ENCODE assay signal across 37 cellular contexts in the genomic region with DNA sequence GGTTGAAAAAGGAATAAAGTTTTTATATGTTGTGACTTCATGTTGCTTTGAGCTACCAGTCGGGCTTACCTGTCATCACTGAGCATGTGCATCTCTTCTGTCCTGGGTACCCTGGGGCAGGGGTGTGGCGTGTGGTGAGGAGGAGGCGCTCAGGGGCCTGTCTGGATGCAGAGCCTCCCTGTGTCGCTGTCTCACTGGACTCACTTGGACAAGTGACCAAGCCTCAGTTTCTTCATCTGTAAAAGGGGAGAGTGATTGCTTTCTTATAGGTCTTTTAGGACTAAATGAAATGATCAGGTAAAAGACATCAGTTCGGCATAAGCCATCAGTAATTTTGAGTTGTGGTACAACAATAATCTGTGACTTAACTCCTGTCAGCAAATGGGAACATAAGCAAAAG. TPM values are rescaled to one million over a fixed set of nuclear protein-coding genes. Genes with fewer than 3 reads are reported as not detected.
"Had no signal": no experiment of that assay in that cellular context is flagged by ENCODE, and none has a peak within 500 bp of the region (broad histone marks: within the 10 kb centered on the region; RNA-seq: fewer than 3 reads in every experiment).

No MANE protein-coding gene starts in this region.

- H3K27ac Mint-ChIP-seq: activated B cell treated with CpG ODN at 0.5 μM for 24 hours; activated CD4-positive, alpha-beta memory T cell treated with anti-CD3 and anti-CD28 coated beads for 36 hours; activated CD8-positive, alpha-beta memory T cell treated with anti-CD3 and anti-CD28 coated beads, Interleukin-2, amount 10 ng/mL, durations not matched to agents 7 days and 5 days; activated naive CD4-positive, alpha-beta T cell treated with anti-CD3 and anti-CD28 coated beads for 36 hours; IgD-negative memory B cell had no signal

- H3K27me3 Mint-ChIP-seq: activated B cell treated with CpG ODN at 0.5 μM for 24 hours; activated CD4-positive, alpha-beta memory T cell treated with anti-CD3 and anti-CD28 coated beads for 36 hours; activated CD8-positive, alpha-beta memory T cell treated with anti-CD3 and anti-CD28 coated beads, Interleukin-2, amount 10 ng/mL, durations not matched to agents 7 days and 5 days; central memory CD8-positive, alpha-beta T cell; IgD-negative memory B cell had no signal

- H3K27me3 ChIP-seq: brain microvascular endothelial cell had no signal

- H3K4me3 ChIP-seq: PC-9 had no signal

- ATAC-seq: activated CD8-positive, alpha-beta memory T cell treated with anti-CD3 and anti-CD28 coated beads, Interleukin-2, amount 10 ng/mL, durations not matched to agents 7 days and 5 days; activated naive CD4-positive, alpha-beta T cell treated with anti-CD3 and anti-CD28 coated beads, Interleukin-2, amount 50 U/mL, for 72 hours; Right ventricle myocardium inferior; SK-N-SH treated with all-trans-retinoic acid at 6 μM for 48 hours had no signal

- H3K4me2 ChIP-seq: PC-9 had no signal

- H3K27ac ChIP-seq: brain microvascular endothelial cell, PC-9, RWPE1, VCaP had no signal

- DNase-seq: activated B cell treated with CpG ODN at 0.5 μM for 24 hours; activated CD4-positive, alpha-beta memory T cell treated with anti-CD3 and anti-CD28 coated beads for 36 hours; activated CD4-positive, alpha-beta T cell treated with anti-CD3 and anti-CD28 coated beads for 4 hours; activated CD4-positive, alpha-beta T cell treated with anti-CD3 and anti-CD28 coated beads, Interleukin-2, amount 50 U/mL, for 1 hour; activated CD4-positive, CD25-positive, alpha-beta regulatory T cell treated with anti-CD3 and anti-CD28 coated beads, Interleukin-2, amount 50 U/mL, for 72 hours; activated CD8-positive, alpha-beta memory T cell treated with anti-CD3 and anti-CD28 coated beads for 24 hours; activated CD8-positive, alpha-beta memory T cell treated with anti-CD3 and anti-CD28 coated beads, Interleukin-2, amount 10 ng/mL, durations not matched to agents 7 days and 5 days; activated CD8-positive, alpha-beta memory T cell treated with anti-CD3 and anti-CD28 coated beads, Interleukin-2, amount 50 U/mL, for 48 hours; activated gamma-delta T cell treated with Interleukin-2 at 50 U/mL for 16 hours; activated naive CD4-positive, alpha-beta T cell treated with anti-CD3 and anti-CD28 coated beads for 36 hours; amniotic stem cell; aorta; brain microvascular endothelial cell; Kasumi-1; KG1; MM.1S; MV-4-11; NCI-H1092; NCI-H1436 treated with DMSO at 0.1 percent for 48 hours; NCI-H1694 treated with DMSO at 0.1 percent for 48 hours; NCI-H2029 treated with DMSO at 0.1 percent for 48 hours; NCI-H2107; NCI-H2171; NCI-H510A; NCI-H526; NCI-H748 treated with DMSO at 0.1 percent for 48 hours; NK-92 treated with Interleukin-12 subunit alpha and Interleukin-12 subunit beta, amount 100 ng/mL, for 24 hours; PC-9; SIG-M5; T-helper 1 cell had no signal

- H3K4me1 Mint-ChIP-seq: central memory CD8-positive, alpha-beta T cell had no signal

- H3K4me3 Mint-ChIP-seq: activated B cell treated with CpG ODN at 0.5 μM for 24 hours; activated CD4-positive, alpha-beta memory T cell treated with anti-CD3 and anti-CD28 coated beads for 36 hours; activated CD8-positive, alpha-beta memory T cell treated with anti-CD3 and anti-CD28 coated beads, Interleukin-2, amount 10 ng/mL, durations not matched to agents 7 days and 5 days; activated naive CD4-positive, alpha-beta T cell treated with anti-CD3 and anti-CD28 coated beads for 36 hours; central memory CD8-positive, alpha-beta T cell had no signal

- H2AFZ ChIP-seq: PC-9 had no signal

- H3K9me3 Mint-ChIP-seq: activated B cell treated with CpG ODN at 0.5 μM for 24 hours; activated CD4-positive, alpha-beta memory T cell treated with anti-CD3 and anti-CD28 coated beads for 36 hours; activated naive CD4-positive, alpha-beta T cell treated with anti-CD3 and anti-CD28 coated beads for 36 hours; activated naive CD4-positive, alpha-beta T cell treated with anti-CD3 and anti-CD28 coated beads, Interleukin-2, amount 50 U/mL, for 72 hours; central memory CD8-positive, alpha-beta T cell; IgD-negative memory B cell had no signal

RNA-seq across cellular contexts. Expression of gene DNAH10, which starts 27.8 kb away (rescaled TPM):
- total RNA-seq: PC-9 had no signal
